In the genomic region with DNA sequence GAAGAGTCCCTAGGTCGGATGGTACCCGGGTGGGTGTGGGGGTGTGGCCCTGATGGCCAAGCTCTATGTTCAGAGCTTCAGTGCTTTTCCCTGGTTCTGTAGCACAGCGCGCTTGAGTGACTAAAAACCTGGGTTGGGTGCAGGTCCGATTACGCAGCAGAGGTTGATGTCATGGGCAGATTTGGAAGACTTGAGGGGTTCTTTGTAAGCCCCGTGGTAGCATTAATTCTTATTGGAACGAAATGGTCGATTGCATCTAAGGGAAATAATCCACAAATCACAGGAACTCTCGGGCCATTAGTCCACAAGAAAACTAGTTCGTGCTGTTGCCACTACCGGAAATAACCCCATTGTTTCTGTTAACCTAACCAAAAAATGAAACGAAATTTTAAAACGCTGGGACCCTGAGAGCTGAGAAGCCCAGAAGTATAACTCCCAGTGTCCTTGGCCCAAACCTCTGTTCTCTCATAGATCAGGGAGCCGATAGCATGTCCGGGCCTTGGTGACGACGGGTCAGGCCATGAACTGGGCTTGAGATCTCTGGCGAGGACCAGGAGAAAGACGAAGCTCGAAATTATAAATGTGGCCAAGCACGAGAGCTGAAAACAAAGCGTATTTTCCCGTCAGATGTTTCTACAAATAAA, we compare ENCODE assay signal across 12 cellular contexts. TPM values are rescaled to one million over a fixed set of nuclear protein-coding genes. Genes with fewer than 3 reads are reported as not detected.
DNase-seq lines count a peak whose midpoint lies in the region; ATAC-seq and TF ChIP-seq lines count a peak whose summit lies in the region.
"Had no signal": no experiment of that assay in that cellular context is flagged by ENCODE, and none has a peak within 500 bp of the region (broad histone marks: within the 10 kb centered on the region; RNA-seq: fewer than 3 reads in every experiment).

No MANE protein-coding gene starts in this region.

- no peak overlapping the region for H3K27ac Mint-ChIP-seq in activated naive CD8-positive, alpha-beta T cell
- no peak overlapping the region for H3K27ac Mint-ChIP-seq in activated naive CD8-positive, alpha-beta T cell treated with anti-CD3 and anti-CD28 coated beads for 36 hours
- peak overlapping the region in 4 of 9 donors; percentile 9 to 71 (median 41) for H3K27ac Mint-ChIP-seq in naive thymus-derived CD4-positive, alpha-beta T cell

- H3K36me3 Mint-ChIP-seq in activated naive CD8-positive, alpha-beta T cell: peaks cover 5% of the 10 kb centered on the region
- H3K36me3 Mint-ChIP-seq in activated naive CD8-positive, alpha-beta T cell treated with anti-CD3 and anti-CD28 coated beads for 36 hours: peaks cover 9% of the 10 kb centered on the region
- peaks cover 0 to 7% (median 1%) of the 10 kb centered on the region in 5 donors for H3K36me3 Mint-ChIP-seq in naive thymus-derived CD4-positive, alpha-beta T cell

- no peak for TF ChIP-seq POLR2A in transverse colon (IDR thresholded peaks at IDR 0.05)

- POLR2A ChIA-PET in naive thymus-derived CD4-positive, alpha-beta T cell (lab: Charles Lee): no interaction called here

- H3K27me3 ChIP-seq in ascending aorta (no peaks in the 10 kb centered on the region), transverse colon (peaks cover 33% of the 10 kb centered on the region)
- H3K27me3 ChIP-seq in naive thymus-derived CD4-positive, alpha-beta T cell (ENCODE audit: control insufficient read depth in 2 of 2, insufficient read depth in 2 of 2, low read length in 2 of 2): peaks cover 24 to 57% of the 10 kb centered on the region in 2 donors

- no peak for ATAC-seq in naive thymus-derived CD4-positive, alpha-beta T cell
- no peak for ATAC-seq in GM18907 (IDR thresholded peaks at IDR 0.05; ENCODE audit: unreplicated experiment)

- H3K27ac ChIP-seq in ascending aorta (peak overlapping the region; percentile 29 to 44), transverse colon (peak overlapping the region; percentile 91 to 96 (median 94))
- no peak overlapping the region for H3K27ac ChIP-seq in naive thymus-derived CD4-positive, alpha-beta T cell (ENCODE audit: low read depth, low read length)
- H3K27ac ChIP-seq: BLaER1 had no signal

- in situ Hi-C loops in transverse colon (cut with MboI; ENCODE audit: low pct_ligation_motif_present in 1 of 4, low pct_unique_long_range_greater_than_20kb in 1 of 4, low sequenced_read_pairs in 3 of 4): loop anchor here in 2 of 4 donors (5.0 to 25.0 kb wide), 4 partner anchors 319 to 674 kb away; no protein-coding TSS in a partner anchor

- TF ChIP-seq CTCF in ascending aorta (IDR thresholded peaks at IDR 0.05): no peak
- no peak for TF ChIP-seq CTCF in transverse colon (IDR thresholded peaks at IDR 0.05)

- peaks cover 31% of the 10 kb centered on the region for H3K4me1 Mint-ChIP-seq in activated naive CD8-positive, alpha-beta T cell (ENCODE audit: low read depth)
- H3K4me1 Mint-ChIP-seq in activated naive CD8-positive, alpha-beta T cell treated with anti-CD3 and anti-CD28 coated beads for 36 hours: peaks cover 22% of the 10 kb centered on the region
- H3K4me1 Mint-ChIP-seq in naive thymus-derived CD4-positive, alpha-beta T cell: peaks cover 7 to 52% (median 42%) of the 10 kb centered on the region in 7 donors

- H3K4me3 ChIP-seq in ascending aorta (no peak overlapping the region), transverse colon (peak overlapping the region in 1 of 4 donors; percentile 47)
- no peak overlapping the region for H3K4me3 ChIP-seq in naive thymus-derived CD4-positive, alpha-beta T cell (ENCODE audit: low read length)
- H3K4me3 ChIP-seq: BLaER1 had no signal

- no peak for TF ChIP-seq EP300 in transverse colon (IDR thresholded peaks at IDR 0.05; ENCODE audit: low read depth)

- no peaks in the 10 kb centered on the region for H3K9me3 ChIP-seq in ascending aorta
- peaks cover 0 to 5% (median 0%) of the 10 kb centered on the region in 3 experiments for H3K9me3 ChIP-seq in naive thymus-derived CD4-positive, alpha-beta T cell (ENCODE audit: control insufficient read depth in 2 of 3, low read length in 3 of 3)
- H3K9me3 ChIP-seq in transverse colon: no peaks in the 10 kb centered on the region

- H3K4me1 ChIP-seq in ascending aorta: peaks cover 0 to 14% of the 10 kb centered on the region in 2 donors
- peaks cover 3 to 28% of the 10 kb centered on the region in 2 donors for H3K4me1 ChIP-seq in naive thymus-derived CD4-positive, alpha-beta T cell (ENCODE audit: control insufficient read depth in 2 of 2, insufficient read depth in 2 of 2, low read length in 2 of 2)
- peaks cover 16 to 50% (median 27%) of the 10 kb centered on the region in 4 donors for H3K4me1 ChIP-seq in transverse colon

- no peak for DNase-seq in activated naive CD8-positive, alpha-beta T cell treated with anti-CD3 and anti-CD28 coated beads for 36 hours
- DNase-seq in ascending aorta (ENCODE audit: low spot score in 2 of 2) (peak in 1 of 2 donors; percentile 58), transverse colon (no peak), NCI-H1105 treated with DMSO at 0.1 percent for 48 hours (lab: John Stamatoyannopoulos, UW) (no peak), NCI-H1694 (lab: John Stamatoyannopoulos, UW) (no peak)
- DNase-seq in naive thymus-derived CD4-positive, alpha-beta T cell: peak in 1 of 9 donors; percentile 15
- DNase-seq: activated T-cell treated with anti-CD3 and anti-CD28 coated beads, Interleukin-2, amount 50 U/mL, for 1 hour; mesendoderm; NCI-H1694 treated with DMSO at 0.1 percent for 48 hours had no signal

- CTCF ChIA-PET in naive thymus-derived CD4-positive, alpha-beta T cell (lab: Charles Lee): interaction anchor here (0.6 to 2.9 kb wide), 5 partner anchors 12 to 512 kb away, joined by 4 to 16 read pairs (median 4); no protein-coding TSS in a partner anchor

- intact Hi-C loops in ascending aorta (cut with DNase I): loop anchor here (5.0 kb wide), 2 partner anchors 129 to 254 kb away; a partner anchor contains a TSS
- intact Hi-C loops in naive thymus-derived CD4-positive, alpha-beta T cell (cut with micrococcal nuclease): loop anchor here in 1 of 2 donors (10.0 kb wide), 1 partner anchor 1626 kb away; no protein-coding TSS in a partner anchor
- intact Hi-C loops in transverse colon (cut with DNase I; ENCODE audit: low total_unique reads): loop anchor here (5.0 kb wide), 1 partner anchor 1009 kb away; no protein-coding TSS in a partner anchor

- H3K36me3 ChIP-seq in ascending aorta (no peaks in the 10 kb centered on the region), transverse colon (no peaks in the 10 kb centered on the region)
- H3K36me3 ChIP-seq in naive thymus-derived CD4-positive, alpha-beta T cell (ENCODE audit: control insufficient read depth in 2 of 3, insufficient read depth in 3 of 3, low read length in 3 of 3): no peaks in the 10 kb centered on the region
- H3K36me3 ChIP-seq: BLaER1 had no signal

- H3K4me3 Mint-ChIP-seq in activated naive CD8-positive, alpha-beta T cell: peak overlapping the region; percentile 63
- no peak overlapping the region for H3K4me3 Mint-ChIP-seq in activated naive CD8-positive, alpha-beta T cell treated with anti-CD3 and anti-CD28 coated beads for 36 hours
- peak overlapping the region in 9 of 10 donors; percentile 17 to 62 (median 43) for H3K4me3 Mint-ChIP-seq in naive thymus-derived CD4-positive, alpha-beta T cell

- 39 to 61% methylated on average over 12 to 24 of the region's 24 CpGs for WGBS in transverse colon (ENCODE audit: low coverage in 1 of 2), 2 donors

- no peaks in the 10 kb centered on the region for H3K9me3 Mint-ChIP-seq in activated naive CD8-positive, alpha-beta T cell (ENCODE audit: low read depth)
- H3K9me3 Mint-ChIP-seq in activated naive CD8-positive, alpha-beta T cell treated with anti-CD3 and anti-CD28 coated beads for 36 hours: peaks cover 6% of the 10 kb centered on the region
- H3K9me3 Mint-ChIP-seq in naive thymus-derived CD4-positive, alpha-beta T cell: peaks cover 0 to 46% (median 18%) of the 10 kb centered on the region in 11 donors

- H3K27me3 Mint-ChIP-seq in activated naive CD8-positive, alpha-beta T cell: peaks cover 62% of the 10 kb centered on the region
- H3K27me3 Mint-ChIP-seq in activated naive CD8-positive, alpha-beta T cell treated with anti-CD3 and anti-CD28 coated beads for 36 hours: peaks cover 91% of the 10 kb centered on the region
- H3K27me3 Mint-ChIP-seq in naive thymus-derived CD4-positive, alpha-beta T cell: peaks cover 85 to 93% (median 90%) of the 10 kb centered on the region in 5 donors

RNA-seq across cellular contexts. Expression of a gene that starts 9.1 kb away (rescaled TPM):
- not detected for total RNA-seq in activated naive CD8-positive, alpha-beta T cell treated with anti-CD3 and anti-CD28 coated beads for 36 hours
- total RNA-seq in ascending aorta: 19.8 TPM
- total RNA-seq in naive thymus-derived CD4-positive, alpha-beta T cell: not detected
- polyA plus RNA-seq in naive thymus-derived CD4-positive, alpha-beta T cell: not detected
- 10 to 100 TPM in 2 of 4 donors, 1 to 10 TPM in 2; 7.8 to 23.5 (median 13.4) TPM for total RNA-seq in transverse colon

RNA-seq across cellular contexts. Expression of a gene that starts 12.7 kb away (rescaled TPM):
- not detected for total RNA-seq in activated naive CD8-positive, alpha-beta T cell treated with anti-CD3 and anti-CD28 coated beads for 36 hours
- total RNA-seq in ascending aorta: 13.6 TPM
- not detected for total RNA-seq in naive thymus-derived CD4-positive, alpha-beta T cell
- polyA plus RNA-seq in naive thymus-derived CD4-positive, alpha-beta T cell: not detected
- 10 to 100 TPM in 3 of 4 donors, 1 to 10 TPM in 1; 2.2 to 25.5 (median 15.3) TPM for total RNA-seq in transverse colon

RNA-seq across cellular contexts. Expression of a gene that starts 16.1 kb away (rescaled TPM):
- not detected for total RNA-seq in activated naive CD8-positive, alpha-beta T cell treated with anti-CD3 and anti-CD28 coated beads for 36 hours
- total RNA-seq in ascending aorta (not detected), transverse colon (10 to 100 TPM in 2 of 4 donors, 1 to 10 TPM in 2; 2.7 to 13.3 (median 7.5) TPM)
- not detected for total RNA-seq in naive thymus-derived CD4-positive, alpha-beta T cell
- polyA plus RNA-seq in naive thymus-derived CD4-positive, alpha-beta T cell: not detected

RNA-seq across cellular contexts. Expression of a gene that starts 18.5 kb away (rescaled TPM):
- not detected for total RNA-seq in activated naive CD8-positive, alpha-beta T cell treated with anti-CD3 and anti-CD28 coated beads for 36 hours
- total RNA-seq in ascending aorta (8.6 TPM), transverse colon (10 to 100 TPM in 1 of 4 donors, 1 to 10 TPM in 2, not detected in 1; 2.0 to 15.7 (median 7.6) TPM)
- not detected for total RNA-seq in naive thymus-derived CD4-positive, alpha-beta T cell
- not detected for polyA plus RNA-seq in naive thymus-derived CD4-positive, alpha-beta T cell

RNA-seq across cellular contexts. Expression of a gene that starts 22.1 kb away (rescaled TPM):
- not detected for total RNA-seq in activated naive CD8-positive, alpha-beta T cell treated with anti-CD3 and anti-CD28 coated beads for 36 hours
- total RNA-seq in ascending aorta: not detected
- total RNA-seq in naive thymus-derived CD4-positive, alpha-beta T cell: not detected
- polyA plus RNA-seq in naive thymus-derived CD4-positive, alpha-beta T cell: not detected
- 10 to 100 TPM in 2 of 4 donors, 1 to 10 TPM in 2; 1.1 to 25.1 (median 7.6) TPM for total RNA-seq in transverse colon

Comparison
In these comparisons a context has a peak if more than half of its experiments do, and no peak if none do; other contexts are left out.
1. RNA of a gene that starts 9.1 kb away (total RNA-seq): 19.8 TPM in ascending aorta (single experiment) and 7.8 to 23.5 TPM in transverse colon; not detected in activated naive CD8-positive, alpha-beta T cell treated with anti-CD3 and anti-CD28 coated beads for 36 hours and not detected in naive thymus-derived CD4-positive, alpha-beta T cell; every median in the first group is over 4 times any median in the second.